ENCODE assay signal across 8 cellular contexts in the genomic region with DNA sequence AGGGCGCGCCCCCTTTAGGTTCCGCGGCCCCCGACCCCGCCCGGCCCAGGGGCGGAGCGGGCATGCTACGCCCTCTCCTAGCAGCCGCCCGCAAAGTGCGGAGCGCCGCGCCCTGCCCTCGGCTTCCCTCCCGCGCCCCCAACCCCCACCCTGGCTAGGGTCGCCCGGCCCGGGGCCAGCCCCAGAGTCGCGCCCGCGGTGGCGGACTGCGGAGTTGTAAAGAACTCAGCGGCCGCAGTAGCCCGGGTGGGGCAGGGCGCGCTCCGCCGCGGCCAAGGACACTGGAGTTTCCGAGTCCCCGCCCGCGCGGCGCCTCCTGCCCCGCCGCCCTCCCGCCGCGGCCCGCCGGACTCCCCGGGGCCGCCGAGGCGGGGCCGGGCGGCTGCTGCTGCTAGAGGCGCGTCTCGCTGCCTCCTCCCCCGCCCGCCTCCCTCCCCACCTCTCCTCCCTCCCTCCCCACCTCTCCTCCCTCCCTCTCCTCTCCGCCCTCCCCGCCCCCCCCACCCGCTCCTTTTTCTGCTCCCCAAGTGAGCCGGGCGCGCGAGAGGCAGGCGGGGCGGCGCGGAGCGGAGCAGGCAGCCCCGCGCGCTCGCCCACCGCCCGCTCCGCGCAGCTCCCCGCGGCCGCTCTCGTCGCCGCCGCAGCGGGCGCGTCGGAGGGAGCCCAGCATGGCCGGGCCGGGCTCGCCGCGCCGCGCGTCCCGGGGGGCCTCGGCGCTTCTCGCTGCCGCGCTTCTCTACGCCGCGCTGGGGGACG. TPM values are rescaled to one million over a fixed set of nuclear protein-coding genes. Genes with fewer than 3 reads are reported as not detected.
DNase-seq lines count a peak whose midpoint lies in the region; ATAC-seq, FAIRE-seq and TF ChIP-seq lines count a peak whose summit lies in the region.

A gene (plus strand): TSS at position 507 of the 756 bp plus-strand sequence.

- peak within 1 kb of the TSS in 8 of 11 experiments; percentile 17 to 72 (median 47); a peak in 11 of 22 replicates for H3K9ac ChIP-seq in BLaER1 treated with 17β-estradiol and CSF1 and Interleukin-3, amounts not matched to agents 10 nM and 100 nM
- H3K9ac ChIP-seq in HUES64 (ENCODE audit: low read depth, low read length) = peak within 1 kb of the TSS; percentile 15; the same call in 1 of the 2 replicates
- peak within 1 kb of the TSS in 1 of 2 donors; percentile 69 for H3K9ac ChIP-seq in kidney (ENCODE audit: low read length in 2 of 2)

- POLR2A ChIA-PET in MCF 10A (lab: Yijun Ruan, JAX) = interaction anchor here (0.7 kb wide), 1 partner anchor 94 kb away, joined by 3 read pairs; no protein-coding TSS in a partner anchor

- CTCF ChIA-PET in MCF 10A (lab: Yijun Ruan, JAX) = no interaction called here

- no peaks in the 10 kb centered on the region for H3K9me3 Mint-ChIP-seq in MCF 10A (ENCODE audit: unreplicated experiment)

- no peak within 1 kb of the TSS for H3K27ac Mint-ChIP-seq in MCF 10A (ENCODE audit: low read depth, unreplicated experiment)

- DNase-seq in MCF 10A (ENCODE audit: unreplicated experiment) = no peak
- peak; percentile 88 for DNase-seq in kidney
- peak; percentile 75 for DNase-seq in testis
- no peak for DNase-seq in NK-92 (lab: John Stamatoyannopoulos, UW; ENCODE audit: unreplicated experiment)
- DNase-seq in stimulated activated CD4-positive, alpha-beta T cell treated with anti-CD3 and anti-CD28 coated beads, Interleukin-2, amount 100 ng/mL, for 48 hours = no peak

- H3K27me3 ChIP-seq in BLaER1 treated with 17β-estradiol and CSF1 and Interleukin-3, amounts not matched to agents 10 nM and 100 nM = peaks cover 38 to 76% (median 70%) of the 10 kb centered on the region in 11 experiments
- H3K27me3 ChIP-seq in HUES64 (ENCODE audit: insufficient read depth, low read length) (peaks cover 91% of the 10 kb centered on the region), testis (no peaks in the 10 kb centered on the region)

- ATAC-seq in HG03442 (IDR thresholded peaks at IDR 0.05; ENCODE audit: unreplicated experiment) = no peak

- H4K20me1 ChIP-seq in BLaER1 treated with 17β-estradiol and CSF1 and Interleukin-3, amounts not matched to agents 10 nM and 100 nM = peaks cover 0 to 19% (median 0%) of the 10 kb centered on the region in 11 experiments; a peak in 7 of 22 replicates

- no TSS peak for BruUV-seq in MCF 10A (replicated peaks; lab: Mats Ljungman, UMichigan)

- H3K9me3 ChIP-seq in BLaER1 treated with 17β-estradiol and CSF1 and Interleukin-3, amounts not matched to agents 10 nM and 100 nM (replicated peaks in 1 of 11) = peaks cover 9 to 30% (median 14%) of the 10 kb centered on the region in 11 experiments; a peak in 16 of 22 replicates
- H3K9me3 ChIP-seq in HUES64 (ENCODE audit: insufficient read depth, low read depth, low read length) (no peaks in the 10 kb centered on the region), kidney (ENCODE audit: control insufficient read depth in 1 of 2, low read length in 2 of 2) (no peaks in the 10 kb centered on the region), testis (no peaks in the 10 kb centered on the region)

- no peaks in the 10 kb centered on the region for H3K36me3 Mint-ChIP-seq in MCF 10A (ENCODE audit: insufficient read depth, unreplicated experiment)

- no peak for FAIRE-seq in kidney (lab: Jason Lieb, UNC)

- no peaks in the 10 kb centered on the region for H3K36me3 ChIP-seq in BLaER1 treated with 17β-estradiol and CSF1 and Interleukin-3, amounts not matched to agents 10 nM and 100 nM
- no peaks in the 10 kb centered on the region for H3K36me3 ChIP-seq in HUES64 (ENCODE audit: insufficient read depth, low read length)
- H3K36me3 ChIP-seq in kidney (ENCODE audit: control insufficient read depth in 1 of 2, insufficient read depth in 2 of 2, low read length in 2 of 2) = no peaks in the 10 kb centered on the region
- no peaks in the 10 kb centered on the region for H3K36me3 ChIP-seq in testis (ENCODE audit: low read depth, missing control alignments)

- TF ChIP-seq CTCF in MCF 10A (IDR thresholded peaks at IDR 0.05; ENCODE audit: unreplicated experiment) (no peak), kidney (IDR thresholded peaks at IDR 0.05; ENCODE audit: borderline replicate concordance, extremely low read depth, insufficient read depth) (no peak), testis (IDR thresholded peaks at IDR 0.05) (peak in 1 of 3 experiments; percentile 7)

- H3K4me2 ChIP-seq in BLaER1 treated with 17β-estradiol and CSF1 and Interleukin-3, amounts not matched to agents 10 nM and 100 nM = peak within 1 kb of the TSS; percentile 81 to 94 (median 88)

- peaks cover 42% of the 10 kb centered on the region for H3K27me3 Mint-ChIP-seq in MCF 10A (ENCODE audit: insufficient read depth, unreplicated experiment)

- intact Hi-C loops in MCF 10A (cut with micrococcal nuclease) (no loop called here), kidney (cut with DNase I) (no loop called here), testis (cut with DNase I; ENCODE audit: low total_unique reads) (no loop called here)

- H3K4me3 ChIP-seq in BLaER1 treated with 17β-estradiol and CSF1 and Interleukin-3, amounts not matched to agents 10 nM and 100 nM = peak within 1 kb of the TSS; percentile 53 to 70 (median 60)
- H3K4me3 ChIP-seq in HUES64 (ENCODE audit: low read length) = peak within 1 kb of the TSS; percentile 60
- H3K4me3 ChIP-seq in kidney (ENCODE audit: low read length in 2 of 2) = peak within 1 kb of the TSS; percentile 54 to 59
- H3K4me3 ChIP-seq in testis = peak within 1 kb of the TSS; percentile 59 to 71

- H3K4me3 Mint-ChIP-seq in MCF 10A (ENCODE audit: unreplicated experiment) = peak within 1 kb of the TSS; percentile 25

- under 1% methylated on average over 104 of the region's 109 CpGs for WGBS in HUES64
- WGBS in testis, 2 donors = 0% methylated on average over 59 of the region's 109 CpGs; no CpG with 5 or more reads in 1 of the 2 donors

- peaks cover 5% of the 10 kb centered on the region for H3K4me1 Mint-ChIP-seq in MCF 10A (ENCODE audit: insufficient read depth, unreplicated experiment)

- H3K27ac ChIP-seq in BLaER1 treated with 17β-estradiol and CSF1 and Interleukin-3, amounts not matched to agents 10 nM and 100 nM = peak within 1 kb of the TSS in 2 of 11 experiments; percentile 27 to 38; a peak in 4 of 22 replicates
- H3K27ac ChIP-seq in HUES64 (ENCODE audit: low read depth, low read length) (no peak within 1 kb of the TSS), kidney (ENCODE audit: low read depth in 2 of 2, low read length in 2 of 2) (peak within 1 kb of the TSS; percentile 24 to 56), testis (peak within 1 kb of the TSS; percentile 34 to 56)

- H3K4me1 ChIP-seq in BLaER1 treated with 17β-estradiol and CSF1 and Interleukin-3, amounts not matched to agents 10 nM and 100 nM = peaks cover 6 to 21% (median 17%) of the 10 kb centered on the region in 10 experiments; a peak in 17 of 20 replicates
- H3K4me1 ChIP-seq in HUES64 (ENCODE audit: insufficient read depth, low read length) = peaks cover 14% of the 10 kb centered on the region
- no peaks in the 10 kb centered on the region for H3K4me1 ChIP-seq in kidney (ENCODE audit: control insufficient read depth in 1 of 2, insufficient read depth in 1 of 2, low read depth in 1 of 2, low read length in 2 of 2)
- H3K4me1 ChIP-seq in testis = peaks cover 9% of the 10 kb centered on the region

- TF ChIP-seq POLR2A in testis (IDR thresholded peaks at IDR 0.05) = no peak

RNA-seq across cellular contexts. Expression of the gene that starts here (rescaled TPM):
- 0.75 TPM for polyA plus RNA-seq in HUES64 (2013, experiment 1 of 2)
- 1.3 TPM for polyA plus RNA-seq in HUES64 (2013, experiment 2 of 2)
- total RNA-seq in MCF 10A (2022) (1.5 and 2.3 TPM in 2 replicates), kidney (11.2 TPM), testis (10 to 100 TPM; 11.2 to 16.5 TPM)
- polyA plus RNA-seq in kidney (ENCODE audit: insufficient read depth, low read depth, low replicate concordance) (5.7 TPM), testis (ENCODE audit: insufficient read depth, low read depth, low replicate concordance) (10.1 TPM)

Comparison
In these comparisons a context has a peak if more than half of its experiments do, and no peak if none do; other contexts are left out.
1. DNase-seq: peak in kidney (single experiment) and testis (single experiment); none in MCF 10A (single experiment), NK-92 (single experiment) and stimulated activated CD4-positive, alpha-beta T cell treated with anti-CD3 and anti-CD28 coated beads, Interleukin-2, amount 100 ng/mL, for 48 hours (0 of 2).
2. Peak in every context shown above with its lines, with median percentiles within 50 percentile points of each other: H3K4me3 ChIP-seq.